Comparison of ENCODE assay signal across 1 cellular context in genomic region chr1:16921391-16922185, GRCh38.
TF ChIP-seq lines count a peak whose summit lies in the region.

Gene CROCC, plus strand, starts transcription at chr1:16921931. Its CDS starts 88 bp downstream, at chr1:16922019.

TF ChIP-seq in HEK293, 187 proteins besides CTCF, POLR2A, EP300 and RAD21 (continued from another document):
- TF ChIP-seq KLF16 (tag by site-specific recombination; IDR thresholded peaks at IDR 0.05) (peak; percentile 32; the same call in 1 of the 2 replicates), OVOL3 (tag by site-specific recombination; IDR thresholded peaks at IDR 0.05) (no peak), PRDM1 (tag by site-specific recombination; IDR thresholded peaks at IDR 0.05) (peak; percentile 52), ZNF221 (tag by site-specific recombination; IDR thresholded peaks at IDR 0.05; ENCODE audit: borderline replicate concordance) (no peak), ZNF639 (tag by site-specific recombination; IDR thresholded peaks at IDR 0.05) (no peak), ZNF660 (tag by site-specific recombination; IDR thresholded peaks at IDR 0.05) (no peak)
